9 cellular contexts compared by ENCODE assay signal in the genomic region with DNA sequence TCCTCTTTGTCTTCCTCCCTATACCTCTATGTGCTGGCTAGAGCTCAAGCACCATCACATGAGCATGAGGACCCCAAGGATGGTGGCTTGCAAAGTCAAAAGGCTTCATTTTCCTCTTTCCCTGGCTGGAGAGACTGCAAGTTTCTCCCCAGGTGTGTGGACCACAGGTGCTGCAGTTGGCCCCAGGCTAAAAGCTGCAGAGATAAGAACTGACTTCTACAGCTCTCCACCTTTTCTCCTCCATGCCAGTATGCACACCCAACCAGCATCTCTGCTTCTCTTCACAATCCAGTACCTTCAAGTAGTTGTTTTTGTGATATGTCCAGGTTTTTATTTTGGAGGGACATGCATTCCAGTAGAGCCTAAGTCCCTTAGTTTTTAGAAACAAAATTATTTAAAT. TPM values are rescaled to one million over a fixed set of nuclear protein-coding genes. Genes with fewer than 3 reads are reported as not detected.
"Had no signal": no experiment of that assay in that cellular context is flagged by ENCODE, and none has a peak within 500 bp of the region (broad histone marks: within the 10 kb centered on the region; RNA-seq: fewer than 3 reads in every experiment).

No MANE protein-coding gene starts in this region.

- FAIRE-seq: H1, H54, HTR-8/SVneo, K562 had no signal

- H3K4me3 ChIP-seq: GM23338, K562 had no signal

- ATAC-seq: GM23338, K562 had no signal

- DNase-seq: H9, HCEC 1CT, IMR-90, KG1 had no signal

RNA-seq across cellular contexts. Expression of a gene that starts 29.3 kb away (rescaled TPM):
- total RNA-seq: IMR-90, K562 had no signal
- polyA plus RNA-seq: IMR-90 had no signal
